ENCODE assay signal across 2 cellular contexts in genomic region chr2:212532585-212532984, GRCh38.
TF ChIP-seq lines count a peak whose summit lies in the region.

No MANE protein-coding gene starts in this region.

TF ChIP-seq in SK-N-SH, 30 proteins besides CTCF, POLR2A, EP300 and RAD21:
- no peak for TF ChIP-seq ZBTB33 (IDR thresholded peaks at IDR 0.05; ENCODE audit: borderline replicate concordance, low read depth)
- TF ChIP-seq CHD2 (IDR thresholded peaks at IDR 0.05; ENCODE audit: low read length, partially characterized antibody) = no peak

TF ChIP-seq in SK-N-SH treated with all-trans-retinoic acid at 6 μM for 48 hours, 23 proteins besides CTCF, POLR2A, EP300 and RAD21:
- TF ChIP-seq POU6F1 (CRISPR knock-in tag; IDR thresholded peaks at IDR 0.05; ENCODE audit: borderline replicate concordance, low read depth) (no peak), ZFP3 (CRISPR knock-in tag; IDR thresholded peaks at IDR 0.05) (no peak), ZNF8 (CRISPR knock-in tag; IDR thresholded peaks at IDR 0.05) (no peak)
